9 cellular contexts compared by ENCODE assay signal in genomic region chr2:216339456-216340279, GRCh38. TPM values are rescaled to one million over a fixed set of nuclear protein-coding genes. Genes with fewer than 3 reads are reported as not detected.
DNase-seq lines count a peak whose midpoint lies in the region; FAIRE-seq and TF ChIP-seq lines count a peak whose summit lies in the region.
"Had no signal": no experiment of that assay in that cellular context is flagged by ENCODE, and none has a peak within 500 bp of the region (broad histone marks: within the 10 kb centered on the region; RNA-seq: fewer than 3 reads in every experiment).

No MANE protein-coding gene starts in this region.

- no peaks in the 10 kb centered on the region for H3K27me3 ChIP-seq in brain microvascular endothelial cell (replicated peaks)
- no peaks in the 10 kb centered on the region for H3K27me3 ChIP-seq in keratinocyte (ENCODE audit: control insufficient read depth, extremely low read depth, insufficient read depth, low read length)
- H3K27me3 ChIP-seq in CD8-positive, alpha-beta memory T cell (ENCODE audit: insufficient read depth, low read length, poor library complexity, severe bottlenecking): no peaks in the 10 kb centered on the region

- H2AFZ ChIP-seq in keratinocyte (ENCODE audit: control insufficient read depth, low read length): peak overlapping the region; percentile 74

- peaks cover 0 to 4% (median 2%) of the 10 kb centered on the region in 3 donors for H3K36me3 Mint-ChIP-seq in CD8-positive, alpha-beta memory T cell

- H3K27me3 Mint-ChIP-seq in CD8-positive, alpha-beta memory T cell: peaks cover 4 to 8% of the 10 kb centered on the region in 2 donors

- in situ Hi-C loops in brain microvascular endothelial cell (cut with HindIII; ENCODE audit: low pct_ligation_motif_present, low sequenced_read_pairs) (no loop called here), GM13977 (cut with MboI; ENCODE audit: low pct_unique_long_range_greater_than_20kb, low sequenced_read_pairs, unreplicated experiment) (no loop called here)

- H3K4me3 Mint-ChIP-seq in CD8-positive, alpha-beta memory T cell: no peak overlapping the region

- CTCF ChIA-PET in CD8-positive, alpha-beta memory T cell (lab: Charles Lee): interaction anchor here (1.6 kb wide), 1 partner anchor 65 kb away, joined by 6 read pairs; no protein-coding TSS in a partner anchor

- H3K4me1 Mint-ChIP-seq in CD8-positive, alpha-beta memory T cell: peaks cover 6 to 17% (median 15%) of the 10 kb centered on the region in 3 donors

- H3K27ac ChIP-seq in brain microvascular endothelial cell (peak overlapping the region; percentile 30), keratinocyte (ENCODE audit: control insufficient read depth, insufficient read depth, low read length) (no peak overlapping the region)
- no peak overlapping the region for H3K27ac ChIP-seq in CD8-positive, alpha-beta memory T cell (ENCODE audit: low read depth, low read length)

- FAIRE-seq in keratinocyte (lab: Jason Lieb, UNC): peak; percentile 73

- dilution Hi-C loops in keratinocyte (cut with MboI; ENCODE audit: extremely low pct_ligation_motif_present, low sequenced_read_pairs): no loop called here

- peak overlapping the region; percentile 56 for H3K4me2 ChIP-seq in keratinocyte (ENCODE audit: control insufficient read depth, extremely low read depth, insufficient read depth, low read depth, low read length)

- H3K27ac Mint-ChIP-seq in CD8-positive, alpha-beta memory T cell: peak overlapping the region in 3 of 8 donors; percentile 18 to 76 (median 47)

- TF ChIP-seq CTCF in AG09309 (IDR thresholded peaks at IDR 0.05; ENCODE audit: control insufficient read depth, insufficient read depth, low read depth, low read length, missing control alignments): peak; percentile 12
- TF ChIP-seq CTCF in brain microvascular endothelial cell (IDR thresholded peaks at IDR 0.05; ENCODE audit: low read depth, low read length, missing control alignments): peak; percentile 32
- peak in 2 of 3 experiments; percentile 21 to 27 for TF ChIP-seq CTCF in keratinocyte (optimal IDR thresholded peaks at IDR 0.05 in 1 of 3, IDR thresholded peaks at IDR 0.05 in 1 of 3, conservative IDR thresholded peaks at IDR 0.05 in 1 of 3; ENCODE audit: extremely low read depth in 1 of 3, insufficient read depth in 2 of 3, low read length in 3 of 3)
- no peak for TF ChIP-seq CTCF in GM13977 (IDR thresholded peaks at IDR 0.05; ENCODE audit: extremely low read depth, insufficient read depth, missing control alignments)

- no peaks in the 10 kb centered on the region for H3K9me3 Mint-ChIP-seq in CD8-positive, alpha-beta memory T cell

- DNase-seq in AG09309 (ENCODE audit: low read depth): no peak
- DNase-seq in NCI-H146 treated with DMSO at 0.1 percent for 48 hours (lab: John Stamatoyannopoulos, UW; ENCODE audit: unreplicated experiment): peak; percentile 71
- DNase-seq in brain microvascular endothelial cell: no peak
- no peak for DNase-seq in keratinocyte (ENCODE audit: low read depth, low spot score)
- no peak for DNase-seq in GM13977 (ENCODE audit: low spot score)
- DNase-seq in stimulated activated CD4-positive, alpha-beta T cell treated with anti-CD3 and anti-CD28 coated beads, Interleukin-1b, Interleukin-23, amount 100 ng/mL, for 48 hours: no peak
- DNase-seq in CD8-positive, alpha-beta memory T cell: no peak
- no peak for DNase-seq in HUDEP-2 (lab: John Stamatoyannopoulos, UW; ENCODE audit: unreplicated experiment in 76 of 76)
- DNase-seq: NCI-H526 treated with DMSO at 0.1 percent for 48 hours had no signal

- H3K9me1 ChIP-seq in keratinocyte (ENCODE audit: control insufficient read depth, extremely low read depth, insufficient read depth, low read length): no peaks in the 10 kb centered on the region

- H3K4me3 ChIP-seq in AG09309 (ENCODE audit: control insufficient read depth, low read depth, low read length): no peak overlapping the region
- H3K4me3 ChIP-seq in brain microvascular endothelial cell (ENCODE audit: low read depth, low read length): no peak overlapping the region
- no peak overlapping the region for H3K4me3 ChIP-seq in keratinocyte (ENCODE audit: control insufficient read depth in 2 of 3, extremely low read depth in 1 of 3, insufficient read depth in 2 of 3, low read depth in 1 of 3, low read length in 3 of 3)
- no peak overlapping the region for H3K4me3 ChIP-seq in CD8-positive, alpha-beta memory T cell (ENCODE audit: low read length)

- peaks cover 13% of the 10 kb centered on the region for H3K4me1 ChIP-seq in keratinocyte (ENCODE audit: control insufficient read depth, extremely low read depth, insufficient read depth, low read length)
- H3K4me1 ChIP-seq in CD8-positive, alpha-beta memory T cell (ENCODE audit: insufficient read depth, low read length): peaks cover 5% of the 10 kb centered on the region

- H4K20me1 ChIP-seq in keratinocyte (ENCODE audit: control insufficient read depth, extremely low read depth, insufficient read depth, low read length): no peaks in the 10 kb centered on the region

- H3K36me3 ChIP-seq in brain microvascular endothelial cell (replicated peaks): no peaks in the 10 kb centered on the region
- no peaks in the 10 kb centered on the region for H3K36me3 ChIP-seq in keratinocyte (ENCODE audit: control insufficient read depth in 2 of 2, extremely low read depth in 1 of 2, insufficient read depth in 2 of 2, low read length in 2 of 2)
- no peaks in the 10 kb centered on the region for H3K36me3 ChIP-seq in CD8-positive, alpha-beta memory T cell (ENCODE audit: insufficient read depth, low read length)

- no peaks in the 10 kb centered on the region for H3K9me3 ChIP-seq in keratinocyte (ENCODE audit: control insufficient read depth, low read depth, low read length)
- no peaks in the 10 kb centered on the region for H3K9me3 ChIP-seq in CD8-positive, alpha-beta memory T cell (ENCODE audit: low read length)

- POLR2A ChIA-PET in CD8-positive, alpha-beta memory T cell (lab: Charles Lee): no interaction called here

- no peak overlapping the region for H3K9ac ChIP-seq in keratinocyte (ENCODE audit: control insufficient read depth, extremely low read depth, insufficient read depth, low read length)

- H3K79me2 ChIP-seq in keratinocyte (ENCODE audit: control insufficient read depth, insufficient read depth, low read length): no peaks in the 10 kb centered on the region

RNA-seq across cellular contexts. Expression of gene MARCHF4, which starts 32.6 kb away (rescaled TPM):
- polyA plus RNA-seq in keratinocyte: 2.4 to 9.2 TPM (median 5.3 TPM) in 3 replicates
- polyA plus RNA-seq in keratinocyte (2011; ENCODE audit: low read depth): 0.06 TPM
- polyA plus RNA-seq in keratinocyte (2011; cell fraction: cytosol; rRNA removed): 4.9 and 6.2 TPM in 2 replicates
- polyA plus RNA-seq in keratinocyte (2011; cell fraction: nucleus; rRNA removed): 6.9 and 8.4 TPM in 2 replicates
- polyA plus RNA-seq in keratinocyte (2012; ENCODE audit: low replicate concordance): 0.59 and 16.4 TPM in 2 replicates
- 2.8 to 17.9 TPM (median 5.9 TPM) in 3 replicates for polyA minus RNA-seq in keratinocyte
- 4.4 TPM for polyA minus RNA-seq in keratinocyte (2011; cell fraction: cytosol; rRNA and poly(A)+ RNA removed)
- 4.3 and 6.4 TPM in 2 replicates for polyA minus RNA-seq in keratinocyte (2011; cell fraction: nucleus; rRNA and poly(A)+ RNA removed)
- not detected for total RNA-seq in CD8-positive, alpha-beta memory T cell
- not detected for polyA plus RNA-seq in CD8-positive, alpha-beta memory T cell
